In the genomic region with DNA sequence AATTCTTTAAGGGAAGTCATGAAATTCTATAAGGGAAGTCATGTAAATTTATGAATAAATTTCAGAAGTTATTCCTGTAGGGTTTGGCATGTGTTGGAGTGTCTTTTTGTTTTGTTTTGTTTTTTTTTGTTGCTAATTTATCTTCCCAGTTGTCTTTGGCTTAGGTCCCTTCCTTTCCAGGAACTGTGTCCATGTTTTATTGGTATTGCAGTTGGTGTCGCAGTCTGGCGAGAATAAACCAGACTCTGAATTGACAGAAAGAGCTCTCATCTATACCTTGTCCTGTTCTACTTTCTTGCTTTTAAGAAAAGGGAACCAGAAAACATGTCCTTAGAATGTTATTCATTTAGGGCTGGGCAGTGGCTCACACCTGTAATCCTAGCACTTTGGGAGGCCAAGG, we compare ENCODE assay signal across 18 cellular contexts. TPM values are rescaled to one million over a fixed set of nuclear protein-coding genes. Genes with fewer than 3 reads are reported as not detected.
DNase-seq lines count a peak whose midpoint lies in the region; ATAC-seq, FAIRE-seq and TF ChIP-seq lines count a peak whose summit lies in the region.
"Had no signal": no experiment of that assay in that cellular context is flagged by ENCODE, and none has a peak within 500 bp of the region (broad histone marks: within the 10 kb centered on the region; RNA-seq: fewer than 3 reads in every experiment).

No MANE protein-coding gene starts in this region.

- H3K27me3 ChIP-seq in right lobe of liver: no peaks in the 10 kb centered on the region
- no peaks in the 10 kb centered on the region for H3K27me3 ChIP-seq in HepG2 (ENCODE audit: control insufficient read depth in 1 of 2, insufficient read depth in 2 of 2, low read length in 2 of 2)
- H3K27me3 ChIP-seq: BLaER1 treated with 17β-estradiol and CSF1 and Interleukin-3, amounts not matched to agents 10 nM and 100 nM had no signal

- no peak overlapping the region for H3K27ac ChIP-seq in right lobe of liver
- no peak overlapping the region for H3K27ac ChIP-seq in HepG2 (ENCODE audit: extremely low read length, insufficient read depth, low read length)
- H3K27ac ChIP-seq: BLaER1 treated with 17β-estradiol and CSF1 and Interleukin-3, amounts not matched to agents 10 nM and 100 nM; GM23248 had no signal

- peaks cover 0 to 18% (median 0%) of the 10 kb centered on the region in 4 donors for H3K36me3 ChIP-seq in right lobe of liver
- no peaks in the 10 kb centered on the region for H3K36me3 ChIP-seq in HepG2 (replicated peaks in 1 of 2; ENCODE audit: control insufficient read depth in 1 of 2, insufficient read depth in 2 of 2, low read length in 2 of 2)

- no peak for TF ChIP-seq POLR2A in right lobe of liver (IDR thresholded peaks at IDR 0.05)
- TF ChIP-seq POLR2A in HepG2 (IDR thresholded peaks at IDR 0.05; ENCODE audit: insufficient read depth in 1 of 2, low read depth in 2 of 2, low read length in 2 of 2): no peak

- intact Hi-C loops in right lobe of liver (cut with DNase I): no loop called here
- intact Hi-C loops in HepG2 (cut with micrococcal nuclease; ENCODE audit: unreplicated experiment): loop anchor here (5.0 kb wide), 1 partner anchor 86 kb away; a partner anchor contains a TSS
- intact Hi-C loops in activated CD4-positive, alpha-beta memory T cell treated with anti-CD3 and anti-CD28 coated beads for 36 hours (cut with micrococcal nuclease): no loop called here

- peak in 3 of 4 donors; percentile 37 to 52 (median 47) for ATAC-seq in right lobe of liver
- no peak for ATAC-seq in HepG2
- ATAC-seq in effector memory CD8-positive, alpha-beta T cell (replicated peaks): no peak
- no peak for ATAC-seq in naive B cell (ENCODE audit: low read depth in 2 of 2)
- ATAC-seq in esophagus mucosa: no peak
- ATAC-seq: GM12878, HCT116 had no signal

- no peaks in the 10 kb centered on the region for H4K20me1 ChIP-seq in HepG2 (ENCODE audit: insufficient read depth, low read length)
- H4K20me1 ChIP-seq: BLaER1 treated with 17β-estradiol and CSF1 and Interleukin-3, amounts not matched to agents 10 nM and 100 nM had no signal

- no peak overlapping the region for H2AFZ ChIP-seq in HepG2 (ENCODE audit: low read length)
- H2AFZ ChIP-seq: GM23248 had no signal

- no peaks in the 10 kb centered on the region for H3K79me2 ChIP-seq in HepG2 (ENCODE audit: insufficient read depth, low read length)

- WGBS in right lobe of liver (ENCODE audit: insufficient coverage, low coverage, low lambda C conversion rate, missing lambda C conversion rate): 100% methylated on average over 2 of the region's 2 CpGs
- WGBS in HepG2 (ENCODE audit: low lambda C conversion rate): 96% methylated on average over 2 of the region's 2 CpGs

- H3K27ac Mint-ChIP-seq in effector memory CD8-positive, alpha-beta T cell: peak overlapping the region; percentile 64 to 75
- H3K27ac Mint-ChIP-seq in naive B cell: peak overlapping the region; percentile 49 to 99 (median 94)
- H3K27ac Mint-ChIP-seq in activated CD4-positive, alpha-beta memory T cell treated with anti-CD3 and anti-CD28 coated beads for 36 hours: no peak overlapping the region

- CTCF ChIA-PET in HepG2 (lab: Yijun Ruan, JAX; ENCODE audit: low intra/inter-chr PET ratio, low total read pairs): no interaction called here
- CTCF ChIA-PET in activated CD4-positive, alpha-beta memory T cell treated with anti-CD3 and anti-CD28 coated beads for 36 hours (lab: Charles Lee): no interaction called here

- no peak for DNase-seq in right lobe of liver
- no peak for DNase-seq in HepG2 (ENCODE audit: low spot score)
- DNase-seq in effector memory CD8-positive, alpha-beta T cell: no peak
- DNase-seq in naive B cell: no peak
- DNase-seq in activated CD4-positive, alpha-beta memory T cell treated with anti-CD3 and anti-CD28 coated beads for 36 hours: no peak
- DNase-seq in NCI-H82 (lab: John Stamatoyannopoulos, UW): no peak
- DNase-seq: 8988T; AML-193; CD4-positive, CD25-positive, alpha-beta regulatory T cell; DMS 273 treated with DMSO at 0.1 percent for 48 hours; GM23248; IMR-90 had no signal

- no peak overlapping the region for H3K9ac ChIP-seq in HepG2 (ENCODE audit: insufficient read depth, low read depth, low read length)
- H3K9ac ChIP-seq: BLaER1 treated with 17β-estradiol and CSF1 and Interleukin-3, amounts not matched to agents 10 nM and 100 nM; GM23248 had no signal

- H3K36me3 Mint-ChIP-seq in effector memory CD8-positive, alpha-beta T cell (ENCODE audit: insufficient read depth): peaks cover 74% of the 10 kb centered on the region
- peaks cover 26 to 29% of the 10 kb centered on the region in 2 donors for H3K36me3 Mint-ChIP-seq in naive B cell
- H3K36me3 Mint-ChIP-seq in activated CD4-positive, alpha-beta memory T cell treated with anti-CD3 and anti-CD28 coated beads for 36 hours: peaks cover 26% of the 10 kb centered on the region

- no peaks in the 10 kb centered on the region for H3K9me3 ChIP-seq in right lobe of liver
- no peaks in the 10 kb centered on the region for H3K9me3 ChIP-seq in HepG2 (ENCODE audit: low read length)
- H3K9me3 ChIP-seq: BLaER1 treated with 17β-estradiol and CSF1 and Interleukin-3, amounts not matched to agents 10 nM and 100 nM had no signal

- no peak overlapping the region for H3K4me3 Mint-ChIP-seq in effector memory CD8-positive, alpha-beta T cell
- peak overlapping the region in 1 of 8 donors; percentile 61 for H3K4me3 Mint-ChIP-seq in naive B cell
- no peak overlapping the region for H3K4me3 Mint-ChIP-seq in activated CD4-positive, alpha-beta memory T cell treated with anti-CD3 and anti-CD28 coated beads for 36 hours
- H3K4me3 Mint-ChIP-seq: CD4-positive, CD25-positive, alpha-beta regulatory T cell had no signal

- TF ChIP-seq CTCF in right lobe of liver (IDR thresholded peaks at IDR 0.05) (no peak), HepG2 (CRISPR knock-in tag; IDR thresholded peaks at IDR 0.05) (no peak)

- in situ Hi-C loops in HepG2 (cut with HindIII; ENCODE audit: extremely low pct_ligation_motif_present, low pct_unique_long_range_greater_than_20kb): no loop called here

- peaks cover 9 to 10% of the 10 kb centered on the region in 2 donors for H3K4me1 Mint-ChIP-seq in effector memory CD8-positive, alpha-beta T cell (ENCODE audit: low read depth in 2 of 2)
- peaks cover 31 to 47% (median 33%) of the 10 kb centered on the region in 3 donors for H3K4me1 Mint-ChIP-seq in naive B cell
- no peaks in the 10 kb centered on the region for H3K4me1 Mint-ChIP-seq in activated CD4-positive, alpha-beta memory T cell treated with anti-CD3 and anti-CD28 coated beads for 36 hours (ENCODE audit: low read depth)

- no peaks in the 10 kb centered on the region for H3K27me3 Mint-ChIP-seq in effector memory CD8-positive, alpha-beta T cell
- no peaks in the 10 kb centered on the region for H3K27me3 Mint-ChIP-seq in naive B cell
- no peaks in the 10 kb centered on the region for H3K27me3 Mint-ChIP-seq in activated CD4-positive, alpha-beta memory T cell treated with anti-CD3 and anti-CD28 coated beads for 36 hours
- H3K27me3 Mint-ChIP-seq: CD4-positive, CD25-positive, alpha-beta regulatory T cell had no signal

- H3K9me3 Mint-ChIP-seq in effector memory CD8-positive, alpha-beta T cell: no peaks in the 10 kb centered on the region
- H3K9me3 Mint-ChIP-seq in naive B cell: peaks cover 0 to 4% (median 0%) of the 10 kb centered on the region in 7 donors
- no peaks in the 10 kb centered on the region for H3K9me3 Mint-ChIP-seq in activated CD4-positive, alpha-beta memory T cell treated with anti-CD3 and anti-CD28 coated beads for 36 hours
- H3K9me3 Mint-ChIP-seq: CD4-positive, CD25-positive, alpha-beta regulatory T cell had no signal

- no peak overlapping the region for H3K4me2 ChIP-seq in HepG2 (ENCODE audit: low read depth, low read length)
- H3K4me2 ChIP-seq: BLaER1 treated with 17β-estradiol and CSF1 and Interleukin-3, amounts not matched to agents 10 nM and 100 nM had no signal

- no peak for TF ChIP-seq EP300 in HepG2 (IDR thresholded peaks at IDR 0.05; ENCODE audit: low read depth in 2 of 2, low read length in 2 of 2)
- TF ChIP-seq EP300 in HepG2 (CRISPR knock-in tag; IDR thresholded peaks at IDR 0.05; ENCODE audit: borderline replicate concordance): no peak

- no peak for FAIRE-seq in HepG2 (lab: Jason Lieb, UNC)
- FAIRE-seq: GM12878, GM18507, H54 had no signal

- POLR2A ChIA-PET in HepG2 (lab: Yijun Ruan, JAX): no interaction called here
- POLR2A ChIA-PET in activated CD4-positive, alpha-beta memory T cell treated with anti-CD3 and anti-CD28 coated beads for 36 hours (lab: Charles Lee): no interaction called here

- BruUV-seq in HepG2 (replicated peaks; lab: Mats Ljungman, UMichigan): no TSS peak

- H3K4me3 ChIP-seq in right lobe of liver: no peak overlapping the region
- H3K4me3 ChIP-seq in HepG2 (replicated peaks in 1 of 3; ENCODE audit: insufficient read depth in 1 of 3, low read depth in 2 of 3, low read length in 3 of 3): no peak overlapping the region
- H3K4me3 ChIP-seq: BLaER1 treated with 17β-estradiol and CSF1 and Interleukin-3, amounts not matched to agents 10 nM and 100 nM; GM12878; GM23248 had no signal

- peaks cover 0 to 8% (median 0%) of the 10 kb centered on the region in 4 donors for H3K4me1 ChIP-seq in right lobe of liver
- no peaks in the 10 kb centered on the region for H3K4me1 ChIP-seq in HepG2 (ENCODE audit: insufficient read depth, low read length)

- TF ChIP-seq RAD21 in HepG2 (CRISPR knock-in tag; IDR thresholded peaks at IDR 0.05): no peak

RNA-seq across cellular contexts. Expression of a gene that starts 57.6 kb away (rescaled TPM):
- total RNA-seq in right lobe of liver: 1 to 10 TPM in 1 of 6 experiments, under 1 TPM in 5; 0.20 to 1.1 (median 0.58) TPM
- total RNA-seq in HepG2 (2016; rRNA removed; fragmentation: Illumina TruSeq; extraction: Trizol): 16.1 and 23.8 TPM in 2 replicates
- 6.4 and 6.9 TPM in 2 replicates for total RNA-seq in HepG2 (2016; cell fraction: cytosol; rRNA removed; fragmentation: Illumina TruSeq; extraction: Trizol; ENCODE audit: low read depth)
- total RNA-seq in HepG2 (2016; cell fraction: insoluble cytoplasmic fraction; rRNA removed; fragmentation: Illumina TruSeq; extraction: Trizol): 15.3 and 19.8 TPM in 2 replicates
- 15.4 and 15.5 TPM in 2 replicates for total RNA-seq in HepG2 (2016; cell fraction: membrane; rRNA removed; fragmentation: Illumina TruSeq; extraction: Trizol)
- 14.4 and 14.6 TPM in 2 replicates for total RNA-seq in HepG2 (2016; cell fraction: nucleus; rRNA removed; fragmentation: Illumina TruSeq; extraction: Trizol)
- polyA plus RNA-seq in HepG2 (2011; rRNA removed): 1.4 and 2.1 TPM in 2 replicates
- polyA plus RNA-seq in HepG2 (2011; cell fraction: cytosol; rRNA removed): 0.97 and 1.4 TPM in 2 replicates
- 0.50 and 1.2 TPM in 2 replicates for polyA plus RNA-seq in HepG2 (2011; cell fraction: nucleus; rRNA removed)
- 2.4 and 5.4 TPM in 2 replicates for polyA plus RNA-seq in HepG2 (2012)
- polyA plus RNA-seq in HepG2 (2016; cell fraction: cytosol; fragmentation: Illumina TruSeq; extraction: Trizol; ENCODE audit: low read depth): 4.9 and 5.5 TPM in 2 replicates
- 22.0 and 23.5 TPM in 2 replicates for polyA plus RNA-seq in HepG2 (2016; cell fraction: insoluble cytoplasmic fraction; fragmentation: Illumina TruSeq; extraction: Trizol; ENCODE audit: low read depth)
- 8.3 and 10.1 TPM in 2 replicates for polyA plus RNA-seq in HepG2 (2016; cell fraction: membrane; fragmentation: Illumina TruSeq; extraction: Trizol; ENCODE audit: low read depth)
- polyA plus RNA-seq in HepG2 (2016; cell fraction: nucleus; fragmentation: Illumina TruSeq; extraction: Trizol; ENCODE audit: insufficient read depth, low read depth): 13.8 TPM in 2 replicates
- polyA minus RNA-seq in HepG2 (2011; rRNA and poly(A)+ RNA removed; ENCODE audit: low replicate concordance): 0.90 and 4.6 TPM in 2 replicates
- 2.0 and 3.3 TPM in 2 replicates for polyA minus RNA-seq in HepG2 (2011; cell fraction: cytosol; rRNA and poly(A)+ RNA removed)
- polyA minus RNA-seq in HepG2 (2011; cell fraction: nucleus; rRNA and poly(A)+ RNA removed): 6.8 and 11.5 TPM in 2 replicates
- polyA plus RNA-seq in naive B cell (ENCODE audit: low read depth in 6 of 6): 10 to 100 TPM; 10.1 to 19.8 (median 12.1) TPM
- 10 to 100 TPM; 37.4 to 37.8 TPM for total RNA-seq in activated CD4-positive, alpha-beta memory T cell treated with anti-CD3 and anti-CD28 coated beads for 36 hours
- total RNA-seq in esophagus mucosa: 5.4 TPM

Comparison
In these comparisons a context has a peak if more than half of its experiments do, and no peak if none do; other contexts are left out.
1. ATAC-seq: peak in right lobe of liver (3 of 4); none in HepG2 (single experiment), effector memory CD8-positive, alpha-beta T cell (single experiment), naive B cell (0 of 2) and esophagus mucosa (single experiment).